In genomic region chr15:72970965-72971746, GRCh38 we compare ENCODE assay signal across 11 cellular contexts.
DNase-seq lines count a peak whose midpoint lies in the region; ATAC-seq and TF ChIP-seq lines count a peak whose summit lies in the region.
"Had no signal": no experiment of that assay in that cellular context is flagged by ENCODE, and none has a peak within 500 bp of the region (broad histone marks: within the 10 kb centered on the region; RNA-seq: fewer than 3 reads in every experiment).

No MANE protein-coding gene starts in this region.

- H3K36me3 ChIP-seq in hepatocyte (replicated peaks; ENCODE audit: insufficient read depth, low read depth), result no peaks in the 10 kb centered on the region
- H3K36me3 ChIP-seq in gastrocnemius medialis, result no peaks in the 10 kb centered on the region
- H3K36me3 ChIP-seq: SJCRH30 had no signal

- no peaks in the 10 kb centered on the region for H4K20me1 ChIP-seq in hepatocyte (ENCODE audit: insufficient read depth, poor library complexity, severe bottlenecking)

- no peaks in the 10 kb centered on the region for H3K9me3 ChIP-seq in hepatocyte (ENCODE audit: low read depth)
- no peaks in the 10 kb centered on the region for H3K9me3 ChIP-seq in gastrocnemius medialis

- intact Hi-C loops in gastrocnemius medialis (cut with DNase I; ENCODE audit: low total_unique reads), result loop anchor here (5.0 to 10.0 kb wide), 2 partner anchors 114 to 134 kb away; no protein-coding TSS in a partner anchor

- no peaks in the 10 kb centered on the region for H3K9me2 ChIP-seq in hepatocyte (replicated peaks; ENCODE audit: insufficient read depth)

- peak; percentile 18 for DNase-seq in GM03348 (ENCODE audit: low spot score)
- DNase-seq in astrocyte of the spinal cord (ENCODE audit: low read depth, low spot score), result peak; percentile 5
- DNase-seq in hepatocyte (ENCODE audit: low spot score), result no peak
- no peak for DNase-seq in gastrocnemius medialis
- DNase-seq in A172 (ENCODE audit: low spot score), result no peak
- no peak for DNase-seq in GM13976 (ENCODE audit: low spot score)
- DNase-seq: CD4-positive, alpha-beta memory T cell; NCI-H187; SJCRH30 had no signal

- WGBS in hepatocyte (ENCODE audit: low lambda C conversion rate, missing lambda C conversion rate), result 42% methylated on average over 12 of the region's 12 CpGs

- no peak overlapping the region for H2AFZ ChIP-seq in hepatocyte

- no peak for TF ChIP-seq CTCF in astrocyte of the spinal cord (IDR thresholded peaks at IDR 0.05; ENCODE audit: low read depth, low read length)
- TF ChIP-seq CTCF in hepatocyte (IDR thresholded peaks at IDR 0.05; ENCODE audit: poor library complexity), result no peak
- TF ChIP-seq CTCF in gastrocnemius medialis (IDR thresholded peaks at IDR 0.05 in 4 of 5, conservative IDR thresholded peaks at IDR 0.05 in 1 of 5), result no peak
- TF ChIP-seq CTCF in GM13976 (IDR thresholded peaks at IDR 0.05; ENCODE audit: borderline replicate concordance, control extremely low read depth, extremely low read depth, insufficient read depth, missing control alignments), result no peak

- H3K4me3 ChIP-seq in astrocyte of the spinal cord (ENCODE audit: low read depth, low read length) (no peak overlapping the region), hepatocyte (no peak overlapping the region), gastrocnemius medialis (peak overlapping the region; percentile 36 to 54 (median 46))
- H3K4me3 ChIP-seq: SJCRH30 had no signal

- no peaks in the 10 kb centered on the region for H3K27me3 ChIP-seq in hepatocyte
- no peaks in the 10 kb centered on the region for H3K27me3 ChIP-seq in gastrocnemius medialis

- H3K27ac ChIP-seq in hepatocyte (peak overlapping the region; percentile 37), gastrocnemius medialis (peak overlapping the region; percentile 71 to 80 (median 74))
- H3K27ac ChIP-seq: SJCRH30 had no signal

- in situ Hi-C loops in astrocyte of the spinal cord (cut with HindIII; ENCODE audit: low sequenced_read_pairs) (no loop called here), gastrocnemius medialis (cut with MboI; ENCODE audit: low sequenced_read_pairs in 4 of 4) (no loop called here), GM13976 (cut with MboI; ENCODE audit: low sequenced_read_pairs, unreplicated experiment) (no loop called here)

- no peaks in the 10 kb centered on the region for H3K79me2 ChIP-seq in hepatocyte

- TF ChIP-seq POLR2A in gastrocnemius medialis (IDR thresholded peaks at IDR 0.05), result no peak

- H3K4me1 ChIP-seq in hepatocyte (ENCODE audit: insufficient read depth), result peaks cover 26% of the 10 kb centered on the region
- H3K4me1 ChIP-seq in gastrocnemius medialis, result peaks cover 32 to 42% of the 10 kb centered on the region in 2 donors
- H3K4me1 ChIP-seq: SJCRH30 had no signal

- ATAC-seq in gastrocnemius medialis, result peak; percentile 79 to 87
- ATAC-seq in GM21390 (IDR thresholded peaks at IDR 0.05; ENCODE audit: unreplicated experiment), result no peak
- no peak for ATAC-seq in HG02840 (IDR thresholded peaks at IDR 0.05; ENCODE audit: low FRiP score, unreplicated experiment)

- H3K4me2 ChIP-seq in hepatocyte, result peak overlapping the region; percentile 42

Comparison
In these comparisons a context has a peak if more than half of its experiments do, and no peak if none do; other contexts are left out.
1. DNase-seq: peak in GM03348 (single experiment) and astrocyte of the spinal cord (single experiment); none in hepatocyte (single experiment), gastrocnemius medialis (0 of 2), A172 (single experiment) and GM13976 (single experiment).
2. H3K4me3 ChIP-seq: peak in gastrocnemius medialis (4 of 4); none in astrocyte of the spinal cord (single experiment) and hepatocyte (single experiment).
3. ATAC-seq: peak in gastrocnemius medialis (2 of 2); none in GM21390 (single experiment) and HG02840 (single experiment).